Comparison of ENCODE assay signal across 12 cellular contexts in genomic region chr19:42287017-42287825, GRCh38. TPM values are rescaled to one million over a fixed set of nuclear protein-coding genes. Genes with fewer than 3 reads are reported as not detected.
DNase-seq lines count a peak whose midpoint lies in the region; ATAC-seq and TF ChIP-seq lines count a peak whose summit lies in the region.
"Had no signal": no experiment of that assay in that cellular context is flagged by ENCODE, and none has a peak within 500 bp of the region (broad histone marks: within the 10 kb centered on the region; RNA-seq: fewer than 3 reads in every experiment).

No MANE protein-coding gene starts in this region.

- BruUV-seq in HCT116 (replicated peaks; lab: Mats Ljungman, UMichigan): no TSS peak

- no peaks in the 10 kb centered on the region for H3K27me3 ChIP-seq in HCT116 (ENCODE audit: insufficient read depth, low read length)
- no peaks in the 10 kb centered on the region for H3K27me3 ChIP-seq in right lobe of liver
- no peaks in the 10 kb centered on the region for H3K27me3 ChIP-seq in thyroid gland

- no peaks in the 10 kb centered on the region for H3K9me2 ChIP-seq in HCT116 (ENCODE audit: insufficient read depth)

- ATAC-seq in HCT116 (no peak), right lobe of liver (no peak), HG03095 (IDR thresholded peaks at IDR 0.05; ENCODE audit: unreplicated experiment) (no peak)
- ATAC-seq: mucosa of descending colon had no signal

- H4K20me1 ChIP-seq in HCT116 (ENCODE audit: insufficient read depth): no peaks in the 10 kb centered on the region

- H3K79me2 ChIP-seq in HCT116 (ENCODE audit: insufficient read depth, low read length): peaks cover 18% of the 10 kb centered on the region; the same call in 1 of the 2 replicates

- H3K4me1 ChIP-seq in HCT116 (ENCODE audit: control insufficient read depth in 1 of 2, insufficient read depth in 2 of 2, low read length in 2 of 2) (peaks cover 23 to 52% of the 10 kb centered on the region in 2 experiments), right lobe of liver (peaks cover 0 to 27% (median 7%) of the 10 kb centered on the region in 4 donors), thyroid gland (peaks cover 37 to 38% of the 10 kb centered on the region in 2 donors)

- H3K9me3 ChIP-seq in HCT116 (ENCODE audit: control insufficient read depth in 1 of 2, insufficient read depth in 1 of 2, low read depth in 1 of 2, low read length in 2 of 2) (no peaks in the 10 kb centered on the region), right lobe of liver (no peaks in the 10 kb centered on the region), thyroid gland (no peaks in the 10 kb centered on the region)
- H3K9me3 ChIP-seq: mucosa of descending colon had no signal

- peak overlapping the region in 3 of 5 experiments; percentile 21 to 72 (median 28) for H3K27ac Mint-ChIP-seq in brain

- H3K27ac ChIP-seq in HCT116 (ENCODE audit: low read depth, low read length): no peak overlapping the region
- no peak overlapping the region for H3K27ac ChIP-seq in right lobe of liver
- peak overlapping the region; percentile 49 to 89 (median 86) for H3K27ac ChIP-seq in thyroid gland

- TF ChIP-seq RAD21 in HCT116 (IDR thresholded peaks at IDR 0.05; ENCODE audit: low read depth): no peak

- no peak for TF ChIP-seq POLR2A in HCT116 (IDR thresholded peaks at IDR 0.05; ENCODE audit: borderline replicate concordance, extremely low read depth, insufficient read depth, insufficient read length)
- no peak for TF ChIP-seq POLR2A in right lobe of liver (IDR thresholded peaks at IDR 0.05)
- TF ChIP-seq POLR2A in thyroid gland (IDR thresholded peaks at IDR 0.05): no peak

- RAD21 ChIA-PET in HCT116 (lab: Charles Lee; ENCODE audit: low non-redundant PET in 1 of 2, low total read pairs in 2 of 2, uncharacterized antibody in 2 of 2, unreplicated experiment in 2 of 2): no interaction called here

- H3K36me3 ChIP-seq in HCT116 (ENCODE audit: control insufficient read depth in 1 of 2, insufficient read depth in 2 of 2, low read length in 2 of 2) (peaks cover 12 to 21% of the 10 kb centered on the region in 2 experiments), right lobe of liver (peaks cover 0 to 49% (median 31%) of the 10 kb centered on the region in 4 donors), thyroid gland (peaks cover 50 to 51% of the 10 kb centered on the region in 2 donors)

- WGBS in right lobe of liver (ENCODE audit: insufficient coverage, low coverage, low lambda C conversion rate, missing lambda C conversion rate): 88% methylated on average over 3 of the region's 30 CpGs
- 80 to 83% methylated on average over 25 to 30 of the region's 30 CpGs for WGBS in thyroid gland, 2 donors

- peak in 2 of 3 experiments; percentile 14 to 17; a peak in 2 of 6 replicates for TF ChIP-seq CTCF in HCT116 (IDR thresholded peaks at IDR 0.05 in 2 of 3, conservative IDR thresholded peaks at IDR 0.05 in 1 of 3; ENCODE audit: borderline replicate concordance in 1 of 3, insufficient read depth in 1 of 3, low read depth in 2 of 3, low read length in 2 of 3)
- no peak for TF ChIP-seq CTCF in brain (conservative IDR thresholded peaks at IDR 0.05)
- no peak for TF ChIP-seq CTCF in right lobe of liver (IDR thresholded peaks at IDR 0.05)
- no peak for TF ChIP-seq CTCF in thyroid gland (IDR thresholded peaks at IDR 0.05)
- TF ChIP-seq CTCF in foreskin fibroblast (IDR thresholded peaks at IDR 0.05; ENCODE audit: low read depth, low read length): no peak

- no peaks in the 10 kb centered on the region for H3K9me3 Mint-ChIP-seq in brain

- POLR2A ChIA-PET in HCT116 (lab: Charles Lee): no interaction called here

- intact Hi-C loops in HCT116 (cut with micrococcal nuclease): no loop called here
- intact Hi-C loops in right lobe of liver (cut with DNase I): loop anchor here in 1 of 2 donors (5.0 kb wide), 1 partner anchor 35 kb away; no protein-coding TSS in a partner anchor
- intact Hi-C loops in thyroid gland (cut with DNase I): no loop called here

- CTCF ChIA-PET in HCT116 (lab: Charles Lee): no interaction called here

- no peak for DNase-seq in HCT116 (ENCODE audit: low read depth, low spot score)
- peak in 2 of 3 donors; percentile 25 to 53 for DNase-seq in right lobe of liver
- no peak for DNase-seq in thyroid gland
- DNase-seq in foreskin fibroblast: no peak
- no peak for DNase-seq in NCI-H2227 treated with DMSO at 0.1 percent for 48 hours (lab: John Stamatoyannopoulos, UW)
- DNase-seq: COR-L47, KG1, NCI-H1417 treated with DMSO at 0.1 percent for 48 hours, NCI-H345 had no signal

- no peaks in the 10 kb centered on the region for H3K27me3 Mint-ChIP-seq in brain

- H2AFZ ChIP-seq in HCT116 (ENCODE audit: low read depth, low read length, poor library complexity, severe bottlenecking): no peak overlapping the region

- H3K4me3 ChIP-seq in HCT116 (replicated peaks in 1 of 2; ENCODE audit: low read depth in 1 of 2, low read length in 2 of 2): no peak overlapping the region
- no peak overlapping the region for H3K4me3 ChIP-seq in right lobe of liver
- no peak overlapping the region for H3K4me3 ChIP-seq in thyroid gland (replicated peaks in 1 of 3)
- no peak overlapping the region for H3K4me3 ChIP-seq in foreskin fibroblast (ENCODE audit: low read depth in 1 of 2, low read length in 2 of 2)
- H3K4me3 ChIP-seq: mucosa of descending colon had no signal

- H3K36me3 Mint-ChIP-seq in brain: peaks cover 14% of the 10 kb centered on the region

- no peak overlapping the region for H3K4me2 ChIP-seq in HCT116 (ENCODE audit: low read length)

- H3K4me3 Mint-ChIP-seq in brain: peak overlapping the region in 3 of 5 experiments; percentile 34 to 65 (median 50)

- no peak overlapping the region for H3K9ac ChIP-seq in HCT116 (ENCODE audit: low read length)

- H3K4me1 Mint-ChIP-seq in brain: peaks cover 29% of the 10 kb centered on the region

TF ChIP-seq in HCT116, 20 proteins besides CTCF, POLR2A, EP300 and RAD21:
- TF ChIP-seq, protein P1, sequence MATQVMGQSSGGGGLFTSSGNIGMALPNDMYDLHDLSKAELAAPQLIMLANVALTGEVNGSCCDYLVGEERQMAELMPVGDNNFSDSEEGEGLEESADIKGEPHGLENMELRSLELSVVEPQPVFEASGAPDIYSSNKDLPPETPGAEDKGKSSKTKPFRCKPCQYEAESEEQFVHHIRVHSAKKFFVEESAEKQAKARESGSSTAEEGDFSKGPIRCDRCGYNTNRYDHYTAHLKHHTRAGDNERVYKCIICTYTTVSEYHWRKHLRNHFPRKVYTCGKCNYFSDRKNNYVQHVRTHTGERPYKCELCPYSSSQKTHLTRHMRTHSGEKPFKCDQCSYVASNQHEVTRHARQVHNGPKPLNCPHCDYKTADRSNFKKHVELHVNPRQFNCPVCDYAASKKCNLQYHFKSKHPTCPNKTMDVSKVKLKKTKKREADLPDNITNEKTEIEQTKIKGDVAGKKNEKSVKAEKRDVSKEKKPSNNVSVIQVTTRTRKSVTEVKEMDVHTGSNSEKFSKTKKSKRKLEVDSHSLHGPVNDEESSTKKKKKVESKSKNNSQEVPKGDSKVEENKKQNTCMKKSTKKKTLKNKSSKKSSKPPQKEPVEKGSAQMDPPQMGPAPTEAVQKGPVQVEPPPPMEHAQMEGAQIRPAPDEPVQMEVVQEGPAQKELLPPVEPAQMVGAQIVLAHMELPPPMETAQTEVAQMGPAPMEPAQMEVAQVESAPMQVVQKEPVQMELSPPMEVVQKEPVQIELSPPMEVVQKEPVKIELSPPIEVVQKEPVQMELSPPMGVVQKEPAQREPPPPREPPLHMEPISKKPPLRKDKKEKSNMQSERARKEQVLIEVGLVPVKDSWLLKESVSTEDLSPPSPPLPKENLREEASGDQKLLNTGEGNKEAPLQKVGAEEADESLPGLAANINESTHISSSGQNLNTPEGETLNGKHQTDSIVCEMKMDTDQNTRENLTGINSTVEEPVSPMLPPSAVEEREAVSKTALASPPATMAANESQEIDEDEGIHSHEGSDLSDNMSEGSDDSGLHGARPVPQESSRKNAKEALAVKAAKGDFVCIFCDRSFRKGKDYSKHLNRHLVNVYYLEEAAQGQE (IDR thresholded peaks at IDR 0.05; ENCODE audit: low read depth): no peak
- TF ChIP-seq, protein P2, sequence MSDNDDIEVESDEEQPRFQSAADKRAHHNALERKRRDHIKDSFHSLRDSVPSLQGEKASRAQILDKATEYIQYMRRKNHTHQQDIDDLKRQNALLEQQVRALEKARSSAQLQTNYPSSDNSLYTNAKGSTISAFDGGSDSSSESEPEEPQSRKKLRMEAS (IDR thresholded peaks at IDR 0.05): no peak
- no peak for TF ChIP-seq ZNF274 (IDR thresholded peaks at IDR 0.05; ENCODE audit: low read depth, low read length)
- TF ChIP-seq YY1 (IDR thresholded peaks at IDR 0.05; ENCODE audit: extremely low read depth, insufficient replicate concordance, low read depth, low read length): no peak
- no peak for TF ChIP-seq FOSL1 (IDR thresholded peaks at IDR 0.05; ENCODE audit: low read depth)
- TF ChIP-seq POLR2AphosphoS5 (IDR thresholded peaks at IDR 0.05; ENCODE audit: low read depth, low read length): no peak
- no peak for TF ChIP-seq EGR1 (IDR thresholded peaks at IDR 0.05; ENCODE audit: low read depth)
- no peak for TF ChIP-seq ZFX (IDR thresholded peaks at IDR 0.05)

RNA-seq across cellular contexts. Expression of gene PRR19, which starts 14.7 kb away (rescaled TPM):
- total RNA-seq in HCT116 (2021; ENCODE audit: unreplicated experiment) (0.93 TPM), right lobe of liver (under 1 TPM; 0.18 to 0.74 (median 0.21) TPM), thyroid gland (under 1 TPM in 2 of 4 donors, not detected in 2; 0.27 to 0.45 TPM)
- polyA plus RNA-seq in HCT116 (2012): 0.77 and 1.1 TPM in 2 replicates
- polyA plus RNA-seq in brain (ENCODE audit: insufficient read depth, low read depth, low replicate concordance): 5.9 TPM

RNA-seq across cellular contexts. Expression of gene PAFAH1B3, which starts 15.2 kb away (rescaled TPM):
- 110 TPM for total RNA-seq in HCT116 (2021; ENCODE audit: unreplicated experiment)
- polyA plus RNA-seq in HCT116 (2012): 130 TPM in 2 replicates
- polyA plus RNA-seq in brain (ENCODE audit: insufficient read depth, low read depth, low replicate concordance): 216 TPM
- total RNA-seq in right lobe of liver: 10 to 100 TPM in 1 of 6 experiments, 1 to 10 TPM in 5; 1.6 to 10.6 (median 5.0) TPM
- total RNA-seq in thyroid gland: 10 to 100 TPM in 3 of 4 donors, 1 to 10 TPM in 1; 6.0 to 23.7 (median 19.1) TPM

RNA-seq across cellular contexts. Expression of gene CIC, which starts 18.2 kb away (rescaled TPM):
- total RNA-seq in HCT116 (2021; ENCODE audit: unreplicated experiment) (52.0 TPM), right lobe of liver (10 to 100 TPM; 19.9 to 53.6 (median 35.2) TPM), thyroid gland (10 to 100 TPM; 50.6 to 98.3 (median 56.9) TPM)
- polyA plus RNA-seq in HCT116 (2012): 43.4 and 44.2 TPM in 2 replicates
- polyA plus RNA-seq in brain (ENCODE audit: insufficient read depth, low read depth, low replicate concordance): 77.9 TPM

RNA-seq across cellular contexts. Expression of gene TMEM145, which starts 25.9 kb away (rescaled TPM):
- 7.2 TPM for total RNA-seq in HCT116 (2021; ENCODE audit: unreplicated experiment)
- 10.0 and 11.7 TPM in 2 replicates for polyA plus RNA-seq in HCT116 (2012)
- 17.6 TPM for polyA plus RNA-seq in brain (ENCODE audit: insufficient read depth, low read depth, low replicate concordance)
- total RNA-seq in right lobe of liver: under 1 TPM in 3 of 6 experiments, not detected in 3; 0.10 to 0.16 (median 0.12) TPM
- 1 to 10 TPM in 1 of 4 donors, not detected in 3; 2.8 TPM for total RNA-seq in thyroid gland

RNA-seq across cellular contexts. Expression of gene ERF, which starts 32.3 kb away (rescaled TPM):
- total RNA-seq in HCT116 (2021; ENCODE audit: unreplicated experiment) (96.1 TPM), right lobe of liver (10 to 100 TPM; 15.4 to 35.7 (median 30.5) TPM), thyroid gland (10 to 100 TPM; 27.5 to 50.2 (median 39.2) TPM)
- 55.7 and 62.1 TPM in 2 replicates for polyA plus RNA-seq in HCT116 (2012)
- 30.1 TPM for polyA plus RNA-seq in brain (ENCODE audit: insufficient read depth, low read depth, low replicate concordance)

Comparison
In these comparisons a context has a peak if more than half of its experiments do, and no peak if none do; other contexts are left out.
1. DNase-seq: peak in right lobe of liver (2 of 3); none in HCT116 (single experiment), thyroid gland (0 of 2), foreskin fibroblast (0 of 2) and NCI-H2227 treated with DMSO at 0.1 percent for 48 hours (single experiment).
2. H3K27ac ChIP-seq: peak in thyroid gland (3 of 3); none in HCT116 (single experiment) and right lobe of liver (0 of 3).
3. CTCF ChIP-seq: peak in HCT116 (2 of 3); none in brain (0 of 2), right lobe of liver (0 of 4), thyroid gland (0 of 6) and foreskin fibroblast (single experiment).